Comparison of ENCODE assay signal across 8 cellular contexts in genomic region chr15:78507831-78508160, GRCh38. TPM values are rescaled to one million over a fixed set of nuclear protein-coding genes. Genes with fewer than 3 reads are reported as not detected.
DNase-seq lines count a peak whose midpoint lies in the region; ATAC-seq and TF ChIP-seq lines count a peak whose summit lies in the region.

No MANE protein-coding gene starts in this region.

- peaks cover 5% of the 10 kb centered on the region for H3K27me3 Mint-ChIP-seq in activated CD4-positive, alpha-beta T cell treated with anti-CD3 and anti-CD28 coated beads, Interleukin-2, amount 10 ng/mL, durations not matched to agents 24 days and 14 days

- no peaks in the 10 kb centered on the region for H3K36me3 Mint-ChIP-seq in activated CD4-positive, alpha-beta T cell treated with anti-CD3 and anti-CD28 coated beads, Interleukin-2, amount 10 ng/mL, durations not matched to agents 24 days and 14 days (ENCODE audit: low read depth)

- H3K27me3 ChIP-seq in thoracic aorta (replicated peaks; ENCODE audit: insufficient read depth), result no peaks in the 10 kb centered on the region

- intact Hi-C loops in activated CD4-positive, alpha-beta T cell treated with anti-CD3 and anti-CD28 coated beads, Interleukin-2, amount 10 ng/mL, durations not matched to agents 24 days and 14 days (cut with micrococcal nuclease), result loop anchor here (1.0 kb wide), 1 partner anchor 33 kb away; the partner anchor contains the start of gene PSMA4
- intact Hi-C loops in left colon (cut with DNase I, micrococcal nuclease), result no loop called here

- peak overlapping the region; percentile 72 for H3K27ac Mint-ChIP-seq in activated CD4-positive, alpha-beta T cell treated with anti-CD3 and anti-CD28 coated beads, Interleukin-2, amount 10 ng/mL, durations not matched to agents 24 days and 14 days

- peaks cover 18% of the 10 kb centered on the region for H3K4me1 Mint-ChIP-seq in activated CD4-positive, alpha-beta T cell treated with anti-CD3 and anti-CD28 coated beads, Interleukin-2, amount 10 ng/mL, durations not matched to agents 24 days and 14 days

- DNase-seq in activated CD4-positive, alpha-beta T cell treated with anti-CD3 and anti-CD28 coated beads, Interleukin-2, amount 10 ng/mL, durations not matched to agents 24 days and 14 days, result no peak
- DNase-seq in activated CD4-positive, alpha-beta T cell treated with anti-CD3 and anti-CD28 coated beads, Interleukin-2, amount 50 U/mL, for 1 hour, result no peak
- DNase-seq in astrocyte of the cerebellum (ENCODE audit: low read depth) (no peak), left colon (no peak), thoracic aorta (ENCODE audit: low spot score) (no peak), HUDEP-2 (lab: John Stamatoyannopoulos, UW; ENCODE audit: unreplicated experiment in 76 of 76) (no peak), globus pallidus (ENCODE audit: low spot score) (no peak)

- H3K9me3 Mint-ChIP-seq in activated CD4-positive, alpha-beta T cell treated with anti-CD3 and anti-CD28 coated beads, Interleukin-2, amount 10 ng/mL, durations not matched to agents 24 days and 14 days, result no peaks in the 10 kb centered on the region

- ATAC-seq in HG03442 (IDR thresholded peaks at IDR 0.05; ENCODE audit: unreplicated experiment), result peak; percentile 12
- peak; percentile 37 for ATAC-seq in left colon
- no peak for ATAC-seq in thoracic aorta (ENCODE audit: insufficient number of reproducible peaks, low FRiP score, low read depth)

- no peaks in the 10 kb centered on the region for H3K36me3 ChIP-seq in thoracic aorta

- in situ Hi-C loops in astrocyte of the cerebellum (cut with HindIII; ENCODE audit: low sequenced_read_pairs), result no loop called here

- H3K4me1 ChIP-seq in thoracic aorta (ENCODE audit: control insufficient read depth in 1 of 2, low read depth in 2 of 2), result peaks cover 4 to 15% of the 10 kb centered on the region in 2 donors

- H3K9me3 ChIP-seq in thoracic aorta, result no peaks in the 10 kb centered on the region

- H3K27ac ChIP-seq in thoracic aorta, result peak overlapping the region; percentile 45 to 52

- no peak for TF ChIP-seq CTCF in astrocyte of the cerebellum (IDR thresholded peaks at IDR 0.05; ENCODE audit: low read depth, low read length, missing control alignments)
- TF ChIP-seq CTCF in thoracic aorta (IDR thresholded peaks at IDR 0.05), result no peak

- peak overlapping the region; percentile 77 for H3K4me3 ChIP-seq in astrocyte of the cerebellum (ENCODE audit: low read depth, low read length)
- peak overlapping the region; percentile 99 for H3K4me3 ChIP-seq in thoracic aorta

- peak overlapping the region; percentile 90 for H3K4me3 Mint-ChIP-seq in activated CD4-positive, alpha-beta T cell treated with anti-CD3 and anti-CD28 coated beads, Interleukin-2, amount 10 ng/mL, durations not matched to agents 24 days and 14 days

RNA-seq across cellular contexts. Expression of gene HYKK, which starts 0.4 kb away (rescaled TPM):
- total RNA-seq in activated CD4-positive, alpha-beta T cell treated with anti-CD3 and anti-CD28 coated beads, Interleukin-2, amount 10 ng/mL, durations not matched to agents 24 days and 14 days, result 0.90 and 1.6 TPM in 2 replicates
- total RNA-seq in left colon (1 to 10 TPM; 6.3 to 7.5 TPM), thoracic aorta (1 to 10 TPM; 6.4 to 6.8 TPM)

RNA-seq across cellular contexts. Expression of gene PSMA4, which starts 32.4 kb away (rescaled TPM):
- total RNA-seq in activated CD4-positive, alpha-beta T cell treated with anti-CD3 and anti-CD28 coated beads, Interleukin-2, amount 10 ng/mL, durations not matched to agents 24 days and 14 days, result 335 and 342 TPM in 2 replicates
- 100 to 1,000 TPM; 127 to 157 TPM for total RNA-seq in left colon
- 10 to 100 TPM; 66.2 to 97.5 TPM for total RNA-seq in thoracic aorta

RNA-seq across cellular contexts. Expression of gene CHRNA5, which starts 57.5 kb away (rescaled TPM):
- total RNA-seq in activated CD4-positive, alpha-beta T cell treated with anti-CD3 and anti-CD28 coated beads, Interleukin-2, amount 10 ng/mL, durations not matched to agents 24 days and 14 days, result 8.9 and 10.1 TPM in 2 replicates
- total RNA-seq in left colon (1 to 10 TPM; 4.6 to 6.9 TPM), thoracic aorta (1 to 10 TPM in 1 of 2 donors, under 1 TPM in 1; 0.27 to 1.6 TPM)
